ENCODE assay signal across 7 cellular contexts in genomic region chr14:75064205-75064567, GRCh38. TPM values are rescaled to one million over a fixed set of nuclear protein-coding genes. Genes with fewer than 3 reads are reported as not detected.
DNase-seq lines count a peak whose midpoint lies in the region; ATAC-seq and TF ChIP-seq lines count a peak whose summit lies in the region.

No MANE protein-coding gene starts in this region.

- TF ChIP-seq CTCF in PC-9 (conservative IDR thresholded peaks at IDR 0.05) = no peak
- no peak for TF ChIP-seq CTCF in fibroblast of the aortic adventitia (IDR thresholded peaks at IDR 0.05; ENCODE audit: insufficient read depth, low read length)

- H3K27me3 ChIP-seq in PC-9 (ENCODE audit: insufficient read depth, low read depth) = no peaks in the 10 kb centered on the region

- BruUV-seq in PC-9 (replicated peaks; lab: Mats Ljungman, UMichigan) = no TSS peak

- POLR2A ChIA-PET in PC-9 (lab: Charles Lee; ENCODE audit: unreplicated experiment) = interaction anchor here (0.5 to 1.1 kb wide), 16 partner anchors 8 to 547 kb away, joined by 3 to 8 read pairs (median 4); partner anchors contain the start of gene RPS6KL1

- ATAC-seq in GM19463 (IDR thresholded peaks at IDR 0.05; ENCODE audit: unreplicated experiment) = peak; percentile 7
- peak; percentile 33 for ATAC-seq in stimulated activated effector memory CD8-positive, alpha-beta T cell treated with anti-CD3 and anti-CD28 coated beads, Interleukin-12 subunit alpha, Interleukin-12 subunit beta, amount 100 ng/mL, for 72 hours

- H3K27ac ChIP-seq in PC-9 = no peak overlapping the region

- DNase-seq in PC-9 (no peak), fibroblast of the aortic adventitia (ENCODE audit: low read depth) (no peak), NOMO-1 treated with DMSO at 0.1 percent for 48 hours (lab: John Stamatoyannopoulos, UW; ENCODE audit: unreplicated experiment) (no peak), NCI-H526 (lab: John Stamatoyannopoulos, UW) (no peak), SHP77 treated with DMSO at 0.1 percent for 48 hours (lab: John Stamatoyannopoulos, UW) (no peak)
- no peak for DNase-seq in stimulated activated effector memory CD8-positive, alpha-beta T cell treated with anti-CD3 and anti-CD28 coated beads, Interleukin-12 subunit alpha, Interleukin-12 subunit beta, amount 100 ng/mL, for 72 hours (ENCODE audit: low spot score in 2 of 2)

- peak overlapping the region; percentile 99 for H3K27ac Mint-ChIP-seq in stimulated activated effector memory CD8-positive, alpha-beta T cell treated with anti-CD3 and anti-CD28 coated beads, Interleukin-12 subunit alpha, Interleukin-12 subunit beta, amount 100 ng/mL, for 72 hours

- H3K4me3 ChIP-seq in PC-9 (peak overlapping the region; percentile 68), fibroblast of the aortic adventitia (ENCODE audit: low read depth, low read length) (peak overlapping the region; percentile 99)

- H4K20me1 ChIP-seq in PC-9 (ENCODE audit: insufficient read depth) = no peaks in the 10 kb centered on the region

- H3K9me2 ChIP-seq in PC-9 (ENCODE audit: insufficient read depth) = no peaks in the 10 kb centered on the region

- H2AFZ ChIP-seq in PC-9 = peak overlapping the region; percentile 89

- peaks cover 35% of the 10 kb centered on the region for H3K36me3 Mint-ChIP-seq in stimulated activated effector memory CD8-positive, alpha-beta T cell treated with anti-CD3 and anti-CD28 coated beads, Interleukin-12 subunit alpha, Interleukin-12 subunit beta, amount 100 ng/mL, for 72 hours

- peak overlapping the region; percentile 100 for H3K4me3 Mint-ChIP-seq in stimulated activated effector memory CD8-positive, alpha-beta T cell treated with anti-CD3 and anti-CD28 coated beads, Interleukin-12 subunit alpha, Interleukin-12 subunit beta, amount 100 ng/mL, for 72 hours

- H3K4me1 Mint-ChIP-seq in stimulated activated effector memory CD8-positive, alpha-beta T cell treated with anti-CD3 and anti-CD28 coated beads, Interleukin-12 subunit alpha, Interleukin-12 subunit beta, amount 100 ng/mL, for 72 hours = peaks cover 26% of the 10 kb centered on the region

- H3K9me3 Mint-ChIP-seq in stimulated activated effector memory CD8-positive, alpha-beta T cell treated with anti-CD3 and anti-CD28 coated beads, Interleukin-12 subunit alpha, Interleukin-12 subunit beta, amount 100 ng/mL, for 72 hours = no peaks in the 10 kb centered on the region

- H3K4me1 ChIP-seq in PC-9 (replicated peaks; ENCODE audit: insufficient read depth) = peaks cover 30% of the 10 kb centered on the region

- peaks cover 53% of the 10 kb centered on the region for H3K79me2 ChIP-seq in PC-9 (ENCODE audit: low read depth)

- no peaks in the 10 kb centered on the region for H3K9me3 ChIP-seq in PC-9 (ENCODE audit: insufficient read depth, low read depth)

- H3K4me2 ChIP-seq in PC-9 = peak overlapping the region; percentile 87

- CTCF ChIA-PET in PC-9 (lab: Charles Lee) = interaction anchor here (0.6 to 2.4 kb wide), 4 partner anchors 45 to 455 kb away, joined by 3 to 6 read pairs (median 3); no protein-coding TSS in a partner anchor

- peaks cover 18% of the 10 kb centered on the region for H3K36me3 ChIP-seq in PC-9 (ENCODE audit: low read depth)

- intact Hi-C loops in PC-9 (cut with micrococcal nuclease; ENCODE audit: unreplicated experiment) = no loop called here

- peaks cover 46% of the 10 kb centered on the region for H3F3A ChIP-seq in PC-9 (ENCODE audit: insufficient read depth, low read depth)

RNA-seq across cellular contexts. Expression of gene ACYP1, which starts 0.4 kb away (rescaled TPM):
- total RNA-seq in PC-9 (2021) = 46.5 and 98.9 TPM in 2 replicates
- 18.3 TPM in 1 of 2 replicates, not detected in the other for total RNA-seq in fibroblast of the aortic adventitia (ENCODE audit: low replicate concordance)

RNA-seq across cellular contexts. Expression of gene ZC2HC1C, which starts 5.3 kb away (rescaled TPM):
- 11.9 and 13.8 TPM in 2 replicates for total RNA-seq in PC-9 (2021)
- 0.90 and 1.6 TPM in 2 replicates for total RNA-seq in fibroblast of the aortic adventitia (ENCODE audit: low replicate concordance)

RNA-seq across cellular contexts. Expression of gene MLH3, which starts 12.9 kb away (rescaled TPM):
- total RNA-seq in PC-9 (2021) = 47.6 and 48.7 TPM in 2 replicates
- total RNA-seq in fibroblast of the aortic adventitia (ENCODE audit: low replicate concordance) = 27.2 and 32.5 TPM in 2 replicates
